ENCODE assay signal across 8 cellular contexts in the genomic region with DNA sequence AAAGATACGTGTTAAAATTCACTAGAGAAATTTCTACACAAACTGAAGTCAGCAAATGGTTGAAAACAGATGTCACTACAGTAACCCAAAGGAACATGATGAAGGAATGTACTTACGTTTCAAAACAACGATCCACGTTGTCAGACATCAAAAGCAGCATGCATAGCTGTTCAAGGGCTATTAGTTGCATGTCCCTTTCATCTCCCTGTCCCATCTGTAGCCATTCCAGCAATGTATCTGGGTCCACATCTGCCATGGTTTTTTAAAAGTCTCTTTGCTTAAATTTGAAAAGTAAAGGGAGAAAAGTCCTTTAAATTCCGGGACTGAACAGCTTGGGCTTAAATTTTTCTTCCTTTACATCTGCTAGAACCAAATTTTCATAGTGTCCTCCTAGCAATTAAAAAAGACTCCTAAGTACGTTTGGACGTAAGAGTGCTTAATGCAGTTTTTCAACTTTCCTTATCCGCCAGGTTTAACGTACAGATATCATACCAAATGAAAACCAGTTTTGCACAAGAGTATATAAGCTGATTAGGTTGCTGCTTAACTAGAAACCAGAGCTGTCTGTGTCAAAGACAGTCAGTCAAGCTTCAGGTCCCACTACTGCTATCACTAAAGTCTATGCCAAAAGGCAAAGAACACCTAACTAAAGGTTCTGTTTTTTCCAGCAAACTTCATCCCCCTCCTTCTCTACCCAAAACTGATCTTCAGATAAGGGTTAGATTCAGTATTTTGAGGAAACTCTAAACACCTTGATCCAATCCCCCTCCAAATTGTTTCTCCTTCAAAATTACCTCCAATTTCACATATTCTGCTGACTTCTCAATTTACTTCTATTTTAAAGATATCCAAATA. TPM values are rescaled to one million over a fixed set of nuclear protein-coding genes. Genes with fewer than 3 reads are reported as not detected.
DNase-seq lines count a peak whose midpoint lies in the region; ATAC-seq and FAIRE-seq lines count a peak whose summit lies in the region.

No MANE protein-coding gene starts in this region.

- peak; percentile 64 for FAIRE-seq in GM19239 (lab: Jason Lieb, UNC)

- ATAC-seq in effector memory CD8-positive, alpha-beta T cell (replicated peaks) = no peak
- ATAC-seq in naive B cell (ENCODE audit: low read depth in 2 of 2) = no peak
- ATAC-seq in HG02678 (IDR thresholded peaks at IDR 0.05; ENCODE audit: unreplicated experiment) = no peak

- H3K4me3 Mint-ChIP-seq in effector memory CD8-positive, alpha-beta T cell = peak overlapping the region; percentile 89 to 94
- peak overlapping the region; percentile 72 to 98 (median 93) for H3K4me3 Mint-ChIP-seq in naive B cell

- H3K9me3 Mint-ChIP-seq in effector memory CD8-positive, alpha-beta T cell = no peaks in the 10 kb centered on the region
- no peaks in the 10 kb centered on the region for H3K9me3 Mint-ChIP-seq in naive B cell

- H3K27ac Mint-ChIP-seq in effector memory CD8-positive, alpha-beta T cell = peak overlapping the region; percentile 99
- H3K27ac Mint-ChIP-seq in naive B cell = peak overlapping the region; percentile 61 to 99 (median 84)

- DNase-seq in AG08396 (ENCODE audit: low spot score) (peak; percentile 64), GM19239 (ENCODE audit: insufficient read length, low spot score) (no peak), RPMI7951 (ENCODE audit: low read depth) (peak; percentile 58), naive B cell (no peak), iPS-NIHi11 (ENCODE audit: low spot score) (no peak)
- peak in 1 of 3 experiments; percentile 12 for DNase-seq in effector memory CD8-positive, alpha-beta T cell
- no peak for DNase-seq in effector CD8-positive, alpha-beta T cell (lab: John Stamatoyannopoulos, UW)

- H3K27me3 Mint-ChIP-seq in effector memory CD8-positive, alpha-beta T cell = no peaks in the 10 kb centered on the region
- no peaks in the 10 kb centered on the region for H3K27me3 Mint-ChIP-seq in naive B cell

- H3K4me1 Mint-ChIP-seq in effector memory CD8-positive, alpha-beta T cell (ENCODE audit: low read depth in 2 of 2) = peaks cover 31 to 42% of the 10 kb centered on the region in 2 donors
- H3K4me1 Mint-ChIP-seq in naive B cell = peaks cover 22 to 47% (median 33%) of the 10 kb centered on the region in 3 donors

- H3K36me3 Mint-ChIP-seq in effector memory CD8-positive, alpha-beta T cell (ENCODE audit: insufficient read depth) = peaks cover 61% of the 10 kb centered on the region
- H3K36me3 Mint-ChIP-seq in naive B cell = peaks cover 0 to 5% of the 10 kb centered on the region in 2 donors

RNA-seq across cellular contexts. Expression of a gene that starts 1.7 kb away (rescaled TPM):
- 79.9 and 80.0 TPM in 2 replicates for total RNA-seq in RPMI7951 (2014; rRNA removed; shearing (Covaris generic))
- 10 to 100 TPM; 14.5 to 42.7 (median 35.0) TPM for polyA plus RNA-seq in naive B cell (ENCODE audit: low read depth in 6 of 6)

Comparison
In these comparisons a context has a peak if more than half of its experiments do, and no peak if none do; other contexts are left out.
1. DNase-seq: peak in AG08396 (single experiment) and RPMI7951 (single experiment); none in GM19239 (single experiment), naive B cell (single experiment), effector CD8-positive, alpha-beta T cell (single experiment) and iPS-NIHi11 (single experiment).